8 cellular contexts compared by ENCODE assay signal in genomic region chr15:70763120-70763949, GRCh38. TPM values are rescaled to one million over a fixed set of nuclear protein-coding genes. Genes with fewer than 3 reads are reported as not detected.
A peak's percentile ranks its signal among the peaks of the same experiment; 100 is the strongest.
DNase-seq lines count a peak whose midpoint lies in the region; ATAC-seq lines count a peak whose summit lies in the region.

Gene UACA, minus strand, starts transcription at chr15:70763558. Its CDS starts 151 bp downstream, at chr15:70763407.

- DNase-seq in A172 (ENCODE audit: low spot score) = peak; percentile 88
- peak; percentile 49 to 83 for DNase-seq in NCI-H446 (lab: John Stamatoyannopoulos, UW)
- DNase-seq in activated CD4-positive, alpha-beta T cell treated with anti-CD3 and anti-CD28 coated beads, Interleukin-2, amount 50 U/mL, for 1 hour = peak; percentile 63
- peak; percentile 90 for DNase-seq in dedifferentiated amniotic fluid mesenchymal stem cell (ENCODE audit: extremely low spot score)
- DNase-seq in kidney tubule cell (ENCODE audit: low spot score) = peak; percentile 99
- DNase-seq in stimulated activated CD4-positive, alpha-beta T cell treated with anti-CD3 and anti-CD28 coated beads, Interleukin-15, amount 100 ng/mL, for 24 hours = peak; percentile 90

- ATAC-seq in GM18870 (IDR thresholded peaks at IDR 0.05; ENCODE audit: unreplicated experiment) = peak; percentile 63
- ATAC-seq in HG03196 (IDR thresholded peaks at IDR 0.05; ENCODE audit: unreplicated experiment) = peak; percentile 89

RNA-seq across cellular contexts. Expression of gene UACA, which starts in this region (rescaled TPM):
- 16.8 and 18.6 TPM in 2 replicates for total RNA-seq in A172 (2014; rRNA removed; shearing (Covaris generic))

Comparison
In these comparisons a context has a peak if more than half of its experiments do, and no peak if none do; other contexts are left out.
1. Peak in every context shown above with its lines: DNase-seq and ATAC-seq.